In the genomic region with DNA sequence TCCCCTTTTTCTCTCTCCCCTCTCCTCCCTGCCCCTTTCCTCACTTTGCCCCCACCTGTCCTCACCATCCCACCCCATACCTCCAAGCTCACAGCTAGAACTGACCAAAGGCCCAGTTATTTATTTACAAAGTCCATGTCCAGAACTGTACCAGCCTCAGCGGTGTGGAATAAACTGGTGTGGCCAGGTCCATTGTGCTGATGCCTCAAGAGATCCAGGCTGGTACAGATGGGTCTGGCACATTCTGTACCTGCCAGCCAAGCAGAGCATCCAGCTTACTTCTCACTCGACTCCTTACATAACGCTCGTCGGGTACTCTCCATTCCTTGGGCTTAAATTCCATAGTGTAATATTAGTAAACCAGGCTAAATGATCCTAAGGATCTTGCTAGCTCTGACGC, we compare ENCODE assay signal across 27 cellular contexts. TPM values are rescaled to one million over a fixed set of nuclear protein-coding genes. Genes with fewer than 3 reads are reported as not detected.
"Had no signal": no experiment of that assay in that cellular context is flagged by ENCODE, and none has a peak within 500 bp of the region (broad histone marks: within the 10 kb centered on the region; RNA-seq: fewer than 3 reads in every experiment).

No MANE protein-coding gene starts in this region.

- H3K27ac ChIP-seq: left ventricle myocardium inferior, neutrophil, pancreas, right lobe of liver had no signal

- H3K36me3 ChIP-seq: left ventricle myocardium inferior, neutrophil, pancreas, right lobe of liver, upper lobe of left lung had no signal

- H3K9me3 ChIP-seq: body of pancreas, neutrophil, pancreas, right lobe of liver, upper lobe of left lung had no signal

- DNase-seq: activated CD4-positive, alpha-beta T cell treated with anti-CD3 and anti-CD28 coated beads for 4 hours; activated CD4-positive, alpha-beta T cell treated with anti-CD3 and anti-CD28 coated beads, Interleukin-2, amount 50 U/mL, for 48 hours; activated CD4-positive, CD25-positive, alpha-beta regulatory T cell; activated gamma-delta T cell; activated naive CD4-positive, alpha-beta T cell treated with anti-CD3 and anti-CD28 coated beads, Interleukin-2, amount 50 U/mL, for 16 hours; activated naive CD8-positive, alpha-beta T cell treated with anti-CD3 and anti-CD28 coated beads, Interleukin-2, amount 50 U/mL, for 24 hours; activated T-cell treated with anti-CD3 and anti-CD28 coated beads, Interleukin-2, amount 50 U/mL, for 72 hours; body of pancreas; caudate nucleus; effector CD4-positive, alpha-beta T cell; erythroblast; foreskin melanocyte; kidney glomerular epithelial cell; left ventricle myocardium inferior; pancreas; right lobe of liver; small intestine; stimulated activated CD4-positive, alpha-beta T cell treated with anti-CD3 and anti-CD28 coated beads, Interleukin-15, amount 100 ng/mL, for 24 hours; stimulated activated CD8-positive, alpha-beta memory T cell treated with anti-CD3 and anti-CD28 coated beads, Interleukin-4, amount 100 ng/mL, for 48 hours; stimulated activated naive CD4-positive, alpha-beta T cell; SW 1271; T-helper 17 cell; upper lobe of left lung had no signal

- H3K9me3 Mint-ChIP-seq: activated naive CD8-positive, alpha-beta T cell treated with anti-CD3 and anti-CD28 coated beads, Interleukin-2, amount 50 U/mL, for 24 hours; activated T-cell treated with anti-CD3 and anti-CD28 coated beads, Interleukin-2, amount 50 U/mL, for 72 hours; dendritic cell treated with granulocyte-macrophage colony-stimulating factor and Interleukin-4, amounts not matched to agents 40 ng/mL and 50 ng/mL, for 4 days; natural killer cell treated with Interleukin-12 subunit alpha and Interleukin-12 subunit beta and Interleukin-15 and Interleukin-18, amount 100 ng/mL, for 72 hours had no signal

- H3K36me3 Mint-ChIP-seq: natural killer cell treated with Interleukin-12 subunit alpha and Interleukin-12 subunit beta and Interleukin-15 and Interleukin-18, amount 100 ng/mL, for 72 hours had no signal

- H3K27ac Mint-ChIP-seq: activated naive CD8-positive, alpha-beta T cell treated with anti-CD3 and anti-CD28 coated beads, Interleukin-2, amount 50 U/mL, for 24 hours; activated T-cell treated with anti-CD3 and anti-CD28 coated beads, Interleukin-2, amount 50 U/mL, for 72 hours had no signal

- ATAC-seq: activated naive CD8-positive, alpha-beta T cell treated with anti-CD3 and anti-CD28 coated beads, Interleukin-2, amount 50 U/mL, for 24 hours; activated T-cell treated with anti-CD3 and anti-CD28 coated beads, Interleukin-2, amount 50 U/mL, for 72 hours; body of pancreas; natural killer cell treated with Interleukin-12 subunit alpha and Interleukin-12 subunit beta and Interleukin-15 and Interleukin-18, amount 100 ng/mL, for 72 hours; pancreas; right lobe of liver; T-helper 17 cell had no signal

- H3K27me3 ChIP-seq: body of pancreas, pancreas, right lobe of liver, upper lobe of left lung had no signal

- H3K4me3 ChIP-seq: body of pancreas, left ventricle myocardium inferior, pancreas, right lobe of liver had no signal

- H3K4me3 Mint-ChIP-seq: activated naive CD8-positive, alpha-beta T cell treated with anti-CD3 and anti-CD28 coated beads, Interleukin-2, amount 50 U/mL, for 24 hours; dendritic cell treated with granulocyte-macrophage colony-stimulating factor and Interleukin-4, amounts not matched to agents 40 ng/mL and 50 ng/mL, for 4 days had no signal

RNA-seq across cellular contexts. Expression of a gene that starts 11.8 kb away (rescaled TPM):
- total RNA-seq: activated T-cell treated with anti-CD3 and anti-CD28 coated beads, Interleukin-2, amount 50 U/mL, for 72 hours; left ventricle myocardium inferior; lung microvascular endothelial cell; natural killer cell treated with Interleukin-12 subunit alpha and Interleukin-12 subunit beta and Interleukin-15 and Interleukin-18, amount 100 ng/mL, for 72 hours had no signal

RNA-seq across cellular contexts. Expression of a gene that starts 40.8 kb away (rescaled TPM):
- total RNA-seq: activated T-cell treated with anti-CD3 and anti-CD28 coated beads, Interleukin-2, amount 50 U/mL, for 72 hours; body of pancreas; left ventricle myocardium inferior; lung microvascular endothelial cell; natural killer cell treated with Interleukin-12 subunit alpha and Interleukin-12 subunit beta and Interleukin-15 and Interleukin-18, amount 100 ng/mL, for 72 hours; T-helper 17 cell had no signal
